ENCODE assay signal across 32 cellular contexts in genomic region chr2:18625563-18625962, GRCh38. TPM values are rescaled to one million over a fixed set of nuclear protein-coding genes. Genes with fewer than 3 reads are reported as not detected.
"Had no signal": no experiment of that assay in that cellular context is flagged by ENCODE, and none has a peak within 500 bp of the region (broad histone marks: within the 10 kb centered on the region; RNA-seq: fewer than 3 reads in every experiment).

No MANE protein-coding gene starts in this region.

- H3K27ac ChIP-seq: lower lobe of right lung, neutrophil, ovary, psoas muscle, testis, transverse colon had no signal

- H3K36me3 ChIP-seq: heart left ventricle, lower lobe of right lung, neutrophil, ovary, transverse colon had no signal

- ATAC-seq: left lobe of liver, lower lobe of right lung, mucosa of descending colon, psoas muscle, WTC11 had no signal

- H3K9me3 ChIP-seq: heart left ventricle, lower lobe of right lung, mucosa of descending colon, neutrophil, ovary, psoas muscle, testis, transverse colon had no signal

- H3K4me1 Mint-ChIP-seq: activated CD4-positive, alpha-beta memory T cell treated with anti-CD3 and anti-CD28 coated beads, Interleukin-2, amount 10 ng/mL, durations not matched to agents 7 days and 5 days; activated CD4-positive, alpha-beta T cell treated with anti-CD3 and anti-CD28 coated beads, Interleukin-2, amount 10 ng/mL, durations not matched to agents 7 days and 5 days; activated naive CD4-positive, alpha-beta T cell treated with anti-CD3 and anti-CD28 coated beads, Interleukin-2, amount 10 ng/mL, durations not matched to agents 7 days and 5 days; central memory CD8-positive, alpha-beta T cell; WTC11 had no signal

- DNase-seq: activated CD4-positive, alpha-beta memory T cell treated with anti-CD3 and anti-CD28 coated beads, Interleukin-2, amount 10 ng/mL, durations not matched to agents 7 days and 5 days; activated CD4-positive, alpha-beta T cell treated with anti-CD3 and anti-CD28 coated beads for 1 hour; activated CD4-positive, alpha-beta T cell treated with anti-CD3 and anti-CD28 coated beads, Interleukin-2, amount 10 ng/mL, durations not matched to agents 7 days and 5 days; activated CD8-positive, alpha-beta memory T cell treated with anti-CD3 and anti-CD28 coated beads, Interleukin-2, amount 50 U/mL, for 48 hours; activated gamma-delta T cell; activated naive CD4-positive, alpha-beta T cell treated with anti-CD3 and anti-CD28 coated beads, Interleukin-2, amount 10 ng/mL, durations not matched to agents 7 days and 5 days; activated T-cell treated with anti-CD3 and anti-CD28 coated beads, Interleukin-2, amount 50 U/mL, for 24 hours; amygdala; effector CD4-positive, alpha-beta T cell; heart left ventricle; kidney glomerular epithelial cell; lower lobe of right lung; mucosa of descending colon; ovary; psoas muscle; stimulated activated CD4-positive, alpha-beta T cell treated with anti-CD3 and anti-CD28 coated beads, Interleukin-2, amount 100 ng/mL, for 48 hours; stimulated activated naive CD4-positive, alpha-beta T cell treated with Interleukin-2 at 50 U/mL for 16 hours; T-helper 2 cell; testis; transverse colon had no signal

- H3K27me3 ChIP-seq: heart left ventricle, neutrophil, ovary, testis, transverse colon had no signal

- H3K4me3 ChIP-seq: heart left ventricle, lower lobe of right lung, mucosa of descending colon, ovary, psoas muscle, testis, transverse colon had no signal

- H3K9me3 Mint-ChIP-seq: activated CD4-positive, alpha-beta memory T cell treated with anti-CD3 and anti-CD28 coated beads, Interleukin-2, amount 10 ng/mL, durations not matched to agents 7 days and 5 days; activated naive CD4-positive, alpha-beta T cell treated with anti-CD3 and anti-CD28 coated beads, Interleukin-2, amount 10 ng/mL, durations not matched to agents 7 days and 5 days; central memory CD8-positive, alpha-beta T cell; nephron had no signal

- H3K4me3 Mint-ChIP-seq: activated CD4-positive, alpha-beta memory T cell treated with anti-CD3 and anti-CD28 coated beads, Interleukin-2, amount 10 ng/mL, durations not matched to agents 7 days and 5 days; activated CD4-positive, alpha-beta T cell treated with anti-CD3 and anti-CD28 coated beads, Interleukin-2, amount 10 ng/mL, durations not matched to agents 7 days and 5 days; activated naive CD4-positive, alpha-beta T cell treated with anti-CD3 and anti-CD28 coated beads, Interleukin-2, amount 10 ng/mL, durations not matched to agents 7 days and 5 days; activated T-cell treated with anti-CD3 and anti-CD28 coated beads, Interleukin-2, amount 50 U/mL, for 24 hours; central memory CD8-positive, alpha-beta T cell; nephron; WTC11 had no signal

- H3K36me3 Mint-ChIP-seq: activated naive CD4-positive, alpha-beta T cell treated with anti-CD3 and anti-CD28 coated beads, Interleukin-2, amount 10 ng/mL, durations not matched to agents 7 days and 5 days; WTC11 had no signal

- H3K27ac Mint-ChIP-seq: activated CD4-positive, alpha-beta memory T cell treated with anti-CD3 and anti-CD28 coated beads, Interleukin-2, amount 10 ng/mL, durations not matched to agents 7 days and 5 days; activated CD4-positive, alpha-beta T cell treated with anti-CD3 and anti-CD28 coated beads, Interleukin-2, amount 10 ng/mL, durations not matched to agents 7 days and 5 days; activated naive CD4-positive, alpha-beta T cell treated with anti-CD3 and anti-CD28 coated beads, Interleukin-2, amount 10 ng/mL, durations not matched to agents 7 days and 5 days; activated T-cell treated with anti-CD3 and anti-CD28 coated beads, Interleukin-2, amount 50 U/mL, for 24 hours; WTC11 had no signal

- H3K4me1 ChIP-seq: lower lobe of right lung, psoas muscle, transverse colon had no signal

- H3K27me3 Mint-ChIP-seq: activated CD4-positive, alpha-beta memory T cell treated with anti-CD3 and anti-CD28 coated beads, Interleukin-2, amount 10 ng/mL, durations not matched to agents 7 days and 5 days; activated CD4-positive, alpha-beta T cell treated with anti-CD3 and anti-CD28 coated beads, Interleukin-2, amount 10 ng/mL, durations not matched to agents 7 days and 5 days; activated naive CD4-positive, alpha-beta T cell treated with anti-CD3 and anti-CD28 coated beads, Interleukin-2, amount 10 ng/mL, durations not matched to agents 7 days and 5 days; activated T-cell treated with anti-CD3 and anti-CD28 coated beads, Interleukin-2, amount 50 U/mL, for 24 hours; central memory CD8-positive, alpha-beta T cell had no signal

RNA-seq across cellular contexts. Expression of gene NT5C1B, which starts 36.2 kb away (rescaled TPM):
- total RNA-seq: activated CD4-positive, alpha-beta memory T cell treated with anti-CD3 and anti-CD28 coated beads, Interleukin-2, amount 10 ng/mL, durations not matched to agents 7 days and 5 days; activated CD4-positive, alpha-beta T cell treated with anti-CD3 and anti-CD28 coated beads, Interleukin-2, amount 10 ng/mL, durations not matched to agents 7 days and 5 days; bronchial epithelial cell; dermis blood vessel endothelial cell; epithelial cell of proximal tubule; fibroblast of villous mesenchyme; heart left ventricle; left lobe of liver; lower lobe of right lung; mesenteric fat pad; mucosa of descending colon; myocyte; ovary; psoas muscle; transverse colon; urinary bladder; WTC11 had no signal
